In genomic region chr13:79455331-79455730, GRCh38 we compare ENCODE assay signal across 22 cellular contexts. TPM values are rescaled to one million over a fixed set of nuclear protein-coding genes. Genes with fewer than 3 reads are reported as not detected.
DNase-seq lines count a peak whose midpoint lies in the region; ATAC-seq and TF ChIP-seq lines count a peak whose summit lies in the region.
"Had no signal": no experiment of that assay in that cellular context is flagged by ENCODE, and none has a peak within 500 bp of the region (broad histone marks: within the 10 kb centered on the region; RNA-seq: fewer than 3 reads in every experiment).

No MANE protein-coding gene starts in this region.

- no peaks in the 10 kb centered on the region for H4K20me1 ChIP-seq in GM23248 (ENCODE audit: insufficient read depth)

- H3K9me3 ChIP-seq in GM23248 (ENCODE audit: low read depth), result no peaks in the 10 kb centered on the region
- no peaks in the 10 kb centered on the region for H3K9me3 ChIP-seq in prostate gland
- H3K9me3 ChIP-seq: left ventricle myocardium inferior had no signal

- TF ChIP-seq CTCF in prostate gland (IDR thresholded peaks at IDR 0.05), result no peak

- WGBS in GM23248 (ENCODE audit: low coverage in 1 of 2, low lambda C conversion rate in 2 of 2, missing lambda C conversion rate in 2 of 2), 2 experiments, result 58 to 63% methylated on average over 7 of the region's 7 CpGs
- 94% methylated on average over 7 of the region's 7 CpGs for WGBS in prostate gland

- H2AFZ ChIP-seq in GM23248, result no peak overlapping the region

- H3K36me3 ChIP-seq in GM23248 (ENCODE audit: low read depth), result no peaks in the 10 kb centered on the region
- H3K36me3 ChIP-seq in prostate gland, result no peaks in the 10 kb centered on the region
- H3K36me3 ChIP-seq: left ventricle myocardium inferior, WERI-Rb-1 had no signal

- H3K4me1 ChIP-seq in GM23248 (ENCODE audit: insufficient read depth), result peaks cover 52% of the 10 kb centered on the region
- no peaks in the 10 kb centered on the region for H3K4me1 ChIP-seq in prostate gland (replicated peaks)
- H3K4me1 ChIP-seq: left ventricle myocardium inferior had no signal

- H3K9ac ChIP-seq in GM23248, result no peak overlapping the region

- no peak for TF ChIP-seq POLR2A in prostate gland (IDR thresholded peaks at IDR 0.05)

- H3K79me2 ChIP-seq in GM23248 (ENCODE audit: insufficient read depth), result no peaks in the 10 kb centered on the region

- TF ChIP-seq EP300 in Ishikawa (IDR thresholded peaks at IDR 0.05; ENCODE audit: borderline replicate concordance), result no peak

- no peak for TF ChIP-seq RAD21 in Ishikawa (IDR thresholded peaks at IDR 0.05; ENCODE audit: low read depth)

- H3K9me2 ChIP-seq in GM23248 (ENCODE audit: insufficient read depth), result no peaks in the 10 kb centered on the region

- intact Hi-C loops in prostate gland (cut with DNase I), result no loop called here

- DNase-seq in GM23248 (peak; percentile 62), epithelial cell of prostate (ENCODE audit: low read depth, low spot score) (no peak), renal cortical epithelial cell (ENCODE audit: low read depth) (peak; percentile 22), NCI-H345 (lab: John Stamatoyannopoulos, UW) (no peak), prostate gland (ENCODE audit: low spot score) (no peak)
- DNase-seq in stimulated activated naive CD8-positive, alpha-beta T cell treated with anti-CD3 and anti-CD28 coated beads, Interleukin-15, Interleukin-2, amounts not matched to agents 100 U/mL and 50 U/mL, for 24 hours, result no peak
- DNase-seq: activated CD4-positive, alpha-beta T cell treated with anti-CD3 and anti-CD28 coated beads, Interleukin-2, amount 50 U/mL, for 48 hours; activated naive CD4-positive, alpha-beta T cell treated with anti-CD3 and anti-CD28 coated beads for 36 hours; amygdala; CD4-positive, alpha-beta memory T cell; DMS153; foreskin fibroblast; left ventricle myocardium inferior; NCI-H1417; NCI-H2171; NCI-H526 treated with DMSO at 0.1 percent for 48 hours; nephron progenitor cell; stimulated activated CD4-positive, alpha-beta T cell treated with anti-CD3 and anti-CD28 coated beads, Interleukin-1b, Interleukin-23, amount 100 ng/mL, for 48 hours; T-helper 2 cell; WERI-Rb-1 had no signal

- no peaks in the 10 kb centered on the region for H3K27me3 ChIP-seq in GM23248 (replicated peaks; ENCODE audit: insufficient read depth)
- H3K27me3 ChIP-seq in prostate gland (replicated peaks; ENCODE audit: insufficient read depth), result no peaks in the 10 kb centered on the region

- H3K27ac ChIP-seq in GM23248 (peak overlapping the region; percentile 65), epithelial cell of prostate (peak overlapping the region; percentile 11), prostate gland (no peak overlapping the region)
- H3K27ac ChIP-seq: left ventricle myocardium inferior, SK-N-MC, WERI-Rb-1 had no signal

- peak overlapping the region; percentile 19 for H3K4me2 ChIP-seq in GM23248 (ENCODE audit: unreplicated experiment)

- no peak overlapping the region; the same call in 1 of the 2 replicates for H3K4me3 ChIP-seq in GM23248
- H3K4me3 ChIP-seq in prostate gland, result no peak overlapping the region
- H3K4me3 ChIP-seq: left ventricle myocardium inferior, SK-N-MC had no signal

- peaks cover 35% of the 10 kb centered on the region for H3F3A ChIP-seq in GM23248 (ENCODE audit: insufficient read depth)

- in situ Hi-C loops in GM23248 (cut with MboI), result no loop called here

- no peak for ATAC-seq in stimulated activated naive CD8-positive, alpha-beta T cell treated with anti-CD3 and anti-CD28 coated beads, Interleukin-15, Interleukin-2, amounts not matched to agents 100 U/mL and 50 U/mL, for 24 hours

TF ChIP-seq in Ishikawa, 13 proteins besides CTCF, POLR2A, EP300 and RAD21:
- TF ChIP-seq TAF1 (IDR thresholded peaks at IDR 0.05; ENCODE audit: low read depth) (no peak), ZBTB7A (IDR thresholded peaks at IDR 0.05; ENCODE audit: low read depth) (no peak), TEAD4 (IDR thresholded peaks at IDR 0.05) (peak; percentile 78)
TF ChIP-seq in Ishikawa: peak in this region for 1.

RNA-seq across cellular contexts. Expression of gene NDFIP2, which starts 25.6 kb away (rescaled TPM):
- total RNA-seq in GM23248 (2014; rRNA removed; shearing (Covaris generic)), result 95.5 and 98.1 TPM in 2 replicates
- polyA plus RNA-seq in GM23248 (2016; fragmentation: Nextera tagmentation; extraction: Ambion mirVana), result 109 and 114 TPM in 2 replicates
- total RNA-seq in renal cortical epithelial cell, result 68.7 and 128 TPM in 2 replicates
- 10 to 100 TPM; 22.2 to 30.8 TPM for total RNA-seq in prostate gland

RNA-seq across cellular contexts. Expression of gene RBM26, which starts 49.3 kb away (rescaled TPM):
- total RNA-seq in GM23248 (2014; rRNA removed; shearing (Covaris generic)), result 18.2 and 19.2 TPM in 2 replicates
- polyA plus RNA-seq in GM23248 (2016; fragmentation: Nextera tagmentation; extraction: Ambion mirVana), result 8.3 and 11.1 TPM in 2 replicates
- 10.9 and 33.0 TPM in 2 replicates for total RNA-seq in renal cortical epithelial cell
- 10 to 100 TPM; 29.0 to 45.9 TPM for total RNA-seq in prostate gland

Comparison
In these comparisons a context has a peak if more than half of its experiments do, and no peak if none do; other contexts are left out.
1. DNase-seq: peak in GM23248 (single experiment) and renal cortical epithelial cell (single experiment); none in epithelial cell of prostate (single experiment), stimulated activated naive CD8-positive, alpha-beta T cell treated with anti-CD3 and anti-CD28 coated beads, Interleukin-15, Interleukin-2, amounts not matched to agents 100 U/mL and 50 U/mL, for 24 hours (single experiment), NCI-H345 (single experiment) and prostate gland (single experiment).
2. H3K27ac ChIP-seq: peak in GM23248 (single experiment) and epithelial cell of prostate (single experiment); none in prostate gland (0 of 2).